In genomic region chr17:21200590-21201301, GRCh38 we compare ENCODE assay signal across 16 cellular contexts. TPM values are rescaled to one million over a fixed set of nuclear protein-coding genes. Genes with fewer than 3 reads are reported as not detected.
DNase-seq lines count a peak whose midpoint lies in the region; ATAC-seq and TF ChIP-seq lines count a peak whose summit lies in the region.
"Had no signal": no experiment of that assay in that cellular context is flagged by ENCODE, and none has a peak within 500 bp of the region (broad histone marks: within the 10 kb centered on the region; RNA-seq: fewer than 3 reads in every experiment).

No MANE protein-coding gene starts in this region.

- no peak overlapping the region for H3K4me3 Mint-ChIP-seq in activated naive CD8-positive, alpha-beta T cell treated with anti-CD3 and anti-CD28 coated beads, Interleukin-2, amount 50 U/mL, for 24 hours
- H3K4me3 Mint-ChIP-seq in activated naive CD8-positive, alpha-beta T cell treated with anti-CD3 and anti-CD28 coated beads for 36 hours, result no peak overlapping the region
- H3K4me3 Mint-ChIP-seq in brain (no peak overlapping the region), glutamatergic neuron (ENCODE audit: unreplicated experiment) (peak overlapping the region; percentile 82), type B pancreatic cell (no peak overlapping the region)
- H3K4me3 Mint-ChIP-seq in stimulated activated memory B cell treated with anti-CD40 and anti-IgM and Interleukin-4, amounts not matched to agents 10 μg/mL and 1 μg/mL and 100 μg/mL, for 72 hours, result no peak overlapping the region

- no peaks in the 10 kb centered on the region for H3K9me3 Mint-ChIP-seq in activated naive CD8-positive, alpha-beta T cell treated with anti-CD3 and anti-CD28 coated beads, Interleukin-2, amount 50 U/mL, for 24 hours
- no peaks in the 10 kb centered on the region for H3K9me3 Mint-ChIP-seq in activated naive CD8-positive, alpha-beta T cell treated with anti-CD3 and anti-CD28 coated beads for 36 hours
- H3K9me3 Mint-ChIP-seq in brain (no peaks in the 10 kb centered on the region), glutamatergic neuron (ENCODE audit: unreplicated experiment) (peaks cover 14% of the 10 kb centered on the region), type B pancreatic cell (no peaks in the 10 kb centered on the region)
- no peaks in the 10 kb centered on the region for H3K9me3 Mint-ChIP-seq in stimulated activated memory B cell treated with anti-CD40 and anti-IgM and Interleukin-4, amounts not matched to agents 10 μg/mL and 1 μg/mL and 100 μg/mL, for 72 hours

- H3K36me3 Mint-ChIP-seq in activated naive CD8-positive, alpha-beta T cell treated with anti-CD3 and anti-CD28 coated beads, Interleukin-2, amount 50 U/mL, for 24 hours (ENCODE audit: low read depth), result peaks cover 24% of the 10 kb centered on the region
- H3K36me3 Mint-ChIP-seq in activated naive CD8-positive, alpha-beta T cell treated with anti-CD3 and anti-CD28 coated beads for 36 hours, result peaks cover 16% of the 10 kb centered on the region
- peaks cover 36% of the 10 kb centered on the region for H3K36me3 Mint-ChIP-seq in brain
- H3K36me3 Mint-ChIP-seq in glutamatergic neuron (ENCODE audit: unreplicated experiment), result peaks cover 17% of the 10 kb centered on the region
- H3K36me3 Mint-ChIP-seq in stimulated activated memory B cell treated with anti-CD40 and anti-IgM and Interleukin-4, amounts not matched to agents 10 μg/mL and 1 μg/mL and 100 μg/mL, for 72 hours, result peaks cover 25% of the 10 kb centered on the region
- peaks cover 19% of the 10 kb centered on the region for H3K36me3 Mint-ChIP-seq in type B pancreatic cell

- DNase-seq in activated naive CD8-positive, alpha-beta T cell treated with anti-CD3 and anti-CD28 coated beads, Interleukin-2, amount 50 U/mL, for 24 hours, result no peak
- no peak for DNase-seq in activated naive CD8-positive, alpha-beta T cell treated with anti-CD3 and anti-CD28 coated beads for 36 hours
- no peak for DNase-seq in glutamatergic neuron
- no peak for DNase-seq in activated CD4-positive, alpha-beta T cell treated with anti-CD3 and anti-CD28 coated beads for 1 hour
- no peak for DNase-seq in type B pancreatic cell (ENCODE audit: extremely low spot score, unreplicated experiment)
- DNase-seq: activated naive CD4-positive, alpha-beta T cell treated with anti-CD3 and anti-CD28 coated beads, Interleukin-2, amount 50 U/mL, for 16 hours; central memory CD4-positive, alpha-beta T cell; GF-D8; Kasumi-1; NCI-H510A; Peyer's patch had no signal

- ATAC-seq in activated naive CD8-positive, alpha-beta T cell treated with anti-CD3 and anti-CD28 coated beads, Interleukin-2, amount 50 U/mL, for 24 hours, result no peak
- ATAC-seq in stimulated activated memory B cell treated with anti-CD40 and anti-IgM and Interleukin-4, amounts not matched to agents 10 μg/mL and 1 μg/mL and 100 μg/mL, for 72 hours, result no peak
- no peak for ATAC-seq in GM21423 (IDR thresholded peaks at IDR 0.05; ENCODE audit: unreplicated experiment)
- ATAC-seq: activated CD4-positive, CD25-positive, alpha-beta regulatory T cell treated with anti-CD3 and anti-CD28 coated beads, Interleukin-2, amount 50 U/mL, for 24 hours; HCT116 had no signal

- TF ChIP-seq CTCF in brain (conservative IDR thresholded peaks at IDR 0.05), result no peak
- no peak for TF ChIP-seq CTCF in glutamatergic neuron (IDR thresholded peaks at IDR 0.05; ENCODE audit: partially characterized antibody, unreplicated experiment)
- no peak for TF ChIP-seq CTCF in type B pancreatic cell (conservative IDR thresholded peaks at IDR 0.05)

- no peaks in the 10 kb centered on the region for H3K27me3 Mint-ChIP-seq in activated naive CD8-positive, alpha-beta T cell treated with anti-CD3 and anti-CD28 coated beads, Interleukin-2, amount 50 U/mL, for 24 hours
- H3K27me3 Mint-ChIP-seq in activated naive CD8-positive, alpha-beta T cell treated with anti-CD3 and anti-CD28 coated beads for 36 hours, result no peaks in the 10 kb centered on the region
- H3K27me3 Mint-ChIP-seq in brain (no peaks in the 10 kb centered on the region), glutamatergic neuron (ENCODE audit: unreplicated experiment) (peaks cover 11% of the 10 kb centered on the region), type B pancreatic cell (no peaks in the 10 kb centered on the region)
- H3K27me3 Mint-ChIP-seq in stimulated activated memory B cell treated with anti-CD40 and anti-IgM and Interleukin-4, amounts not matched to agents 10 μg/mL and 1 μg/mL and 100 μg/mL, for 72 hours, result no peaks in the 10 kb centered on the region

- H3K4me1 Mint-ChIP-seq in activated naive CD8-positive, alpha-beta T cell treated with anti-CD3 and anti-CD28 coated beads, Interleukin-2, amount 50 U/mL, for 24 hours, result peaks cover 15% of the 10 kb centered on the region
- H3K4me1 Mint-ChIP-seq in activated naive CD8-positive, alpha-beta T cell treated with anti-CD3 and anti-CD28 coated beads for 36 hours, result peaks cover 17% of the 10 kb centered on the region
- peaks cover 60% of the 10 kb centered on the region for H3K4me1 Mint-ChIP-seq in brain
- peaks cover 38% of the 10 kb centered on the region for H3K4me1 Mint-ChIP-seq in glutamatergic neuron (ENCODE audit: low read depth, unreplicated experiment)
- peaks cover 44% of the 10 kb centered on the region for H3K4me1 Mint-ChIP-seq in stimulated activated memory B cell treated with anti-CD40 and anti-IgM and Interleukin-4, amounts not matched to agents 10 μg/mL and 1 μg/mL and 100 μg/mL, for 72 hours
- peaks cover 24% of the 10 kb centered on the region for H3K4me1 Mint-ChIP-seq in type B pancreatic cell (ENCODE audit: unreplicated experiment)

- H3K27ac Mint-ChIP-seq in activated naive CD8-positive, alpha-beta T cell treated with anti-CD3 and anti-CD28 coated beads, Interleukin-2, amount 50 U/mL, for 24 hours, result peak overlapping the region; percentile 62
- no peak overlapping the region for H3K27ac Mint-ChIP-seq in activated naive CD8-positive, alpha-beta T cell treated with anti-CD3 and anti-CD28 coated beads for 36 hours
- H3K27ac Mint-ChIP-seq in brain (peak overlapping the region in 4 of 5 experiments; percentile 29 to 67 (median 60)), glutamatergic neuron (ENCODE audit: unreplicated experiment) (peak overlapping the region; percentile 78), type B pancreatic cell (no peak overlapping the region)
- peak overlapping the region; percentile 65 for H3K27ac Mint-ChIP-seq in stimulated activated memory B cell treated with anti-CD40 and anti-IgM and Interleukin-4, amounts not matched to agents 10 μg/mL and 1 μg/mL and 100 μg/mL, for 72 hours

RNA-seq across cellular contexts. Expression of gene TMEM11, which starts 13.2 kb away (rescaled TPM):
- 10 to 100 TPM; 28.3 to 29.8 TPM for total RNA-seq in activated naive CD8-positive, alpha-beta T cell treated with anti-CD3 and anti-CD28 coated beads for 36 hours
- 42.5 TPM for polyA plus RNA-seq in brain (ENCODE audit: insufficient read depth, low read depth, low replicate concordance)
- 26.0 TPM for total RNA-seq in glutamatergic neuron (ENCODE audit: unreplicated experiment)
- 28.4 and 33.4 TPM in 2 replicates for total RNA-seq in type B pancreatic cell (ENCODE audit: low replicate concordance)

RNA-seq across cellular contexts. Expression of gene NATD1, which starts 52.5 kb away (rescaled TPM):
- total RNA-seq in activated naive CD8-positive, alpha-beta T cell treated with anti-CD3 and anti-CD28 coated beads for 36 hours, result 1 to 10 TPM in 1 of 2 experiments, under 1 TPM in 1; 0.90 to 1.1 TPM
- 19.6 TPM for polyA plus RNA-seq in brain (ENCODE audit: insufficient read depth, low read depth, low replicate concordance)
- total RNA-seq in glutamatergic neuron (ENCODE audit: unreplicated experiment) (45.9 TPM), type B pancreatic cell (ENCODE audit: low replicate concordance) (9.8 and 10.7 TPM in 2 replicates)

Comparison
In these comparisons a context has a peak if more than half of its experiments do, and no peak if none do; other contexts are left out.
1. H3K27ac Mint-ChIP-seq: peak in activated naive CD8-positive, alpha-beta T cell treated with anti-CD3 and anti-CD28 coated beads, Interleukin-2, amount 50 U/mL, for 24 hours (single experiment), brain (4 of 5), glutamatergic neuron (single experiment) and stimulated activated memory B cell treated with anti-CD40 and anti-IgM and Interleukin-4, amounts not matched to agents 10 μg/mL and 1 μg/mL and 100 μg/mL, for 72 hours (single experiment); none in activated naive CD8-positive, alpha-beta T cell treated with anti-CD3 and anti-CD28 coated beads for 36 hours (single experiment) and type B pancreatic cell (single experiment).